ENCODE assay signal across 15 cellular contexts in genomic region chr3:124174910-124175874, GRCh38.
DNase-seq lines count a peak whose midpoint lies in the region; ATAC-seq and TF ChIP-seq lines count a peak whose summit lies in the region.
"Had no signal": no experiment of that assay in that cellular context is flagged by ENCODE, and none has a peak within 500 bp of the region (broad histone marks: within the 10 kb centered on the region; RNA-seq: fewer than 3 reads in every experiment).

No MANE protein-coding gene starts in this region.

- H3K9me3 Mint-ChIP-seq in brain: no peaks in the 10 kb centered on the region
- H3K9me3 Mint-ChIP-seq: activated naive CD4-positive, alpha-beta T cell treated with anti-CD3 and anti-CD28 coated beads, Interleukin-2, amount 50 U/mL, for 72 hours; activated T-cell treated with anti-CD3 and anti-CD28 coated beads, Interleukin-2, amount 50 U/mL, for 72 hours; natural killer cell had no signal

- intact Hi-C loops in left ventricle myocardium inferior (cut with micrococcal nuclease): no loop called here
- intact Hi-C loops in Right ventricle myocardium superior (cut with DNase I): no loop called here

- no peak for DNase-seq in left ventricle myocardium inferior
- no peak for DNase-seq in Right ventricle myocardium superior
- peak; percentile 48 for DNase-seq in NCI-H446 treated with DMSO at 0.1 percent for 48 hours (lab: John Stamatoyannopoulos, UW)
- DNase-seq in GM13976 (ENCODE audit: low spot score): no peak
- no peak for DNase-seq in activated effector memory CD4-positive, alpha-beta T cell treated with Interleukin-2 at 50 U/mL for 16 hours
- no peak for DNase-seq in GM23248
- DNase-seq: activated CD4-positive, alpha-beta T cell treated with anti-CD3 and anti-CD28 coated beads for 36 hours; activated T-cell treated with anti-CD3 and anti-CD28 coated beads, Interleukin-2, amount 50 U/mL, for 72 hours; CD4-positive, CD25-positive, alpha-beta regulatory T cell; effector CD8-positive, alpha-beta T cell; natural killer cell had no signal

- H3K9me2 ChIP-seq in GM23248 (ENCODE audit: insufficient read depth): no peaks in the 10 kb centered on the region

- peak overlapping the region; percentile 12 to 90 (median 54) for H3K27ac Mint-ChIP-seq in brain
- H3K27ac Mint-ChIP-seq: activated CD4-positive, alpha-beta T cell treated with anti-CD3 and anti-CD28 coated beads for 36 hours; activated naive CD4-positive, alpha-beta T cell treated with anti-CD3 and anti-CD28 coated beads, Interleukin-2, amount 50 U/mL, for 72 hours; activated T-cell treated with anti-CD3 and anti-CD28 coated beads, Interleukin-2, amount 50 U/mL, for 72 hours; natural killer cell had no signal

- no peaks in the 10 kb centered on the region for H3K79me2 ChIP-seq in GM23248 (ENCODE audit: insufficient read depth)

- H3K27me3 Mint-ChIP-seq in brain: no peaks in the 10 kb centered on the region
- H3K27me3 Mint-ChIP-seq: CD4-positive, CD25-positive, alpha-beta regulatory T cell had no signal

- H3K4me2 ChIP-seq in GM23248 (ENCODE audit: unreplicated experiment): no peak overlapping the region

- H3K9me3 ChIP-seq in left ventricle myocardium inferior (replicated peaks): no peaks in the 10 kb centered on the region
- no peaks in the 10 kb centered on the region for H3K9me3 ChIP-seq in GM23248 (ENCODE audit: low read depth)
- H3K9me3 ChIP-seq: esophagus muscularis mucosa had no signal

- no peak overlapping the region for H3K4me3 Mint-ChIP-seq in brain
- H3K4me3 Mint-ChIP-seq: activated CD4-positive, alpha-beta T cell treated with anti-CD3 and anti-CD28 coated beads for 36 hours; activated T-cell treated with anti-CD3 and anti-CD28 coated beads, Interleukin-2, amount 50 U/mL, for 72 hours; CD4-positive, CD25-positive, alpha-beta regulatory T cell; natural killer cell had no signal

- H3K4me1 Mint-ChIP-seq in brain: peaks cover 30% of the 10 kb centered on the region
- H3K4me1 Mint-ChIP-seq: activated CD4-positive, alpha-beta T cell treated with anti-CD3 and anti-CD28 coated beads for 36 hours; CD4-positive, CD25-positive, alpha-beta regulatory T cell; natural killer cell had no signal

- WGBS in GM23248 (ENCODE audit: low coverage in 1 of 2, low lambda C conversion rate in 2 of 2, missing lambda C conversion rate in 2 of 2), 2 experiments: 87 to 92% methylated on average over 18 to 27 of the region's 27 CpGs

- no peak for TF ChIP-seq CTCF in left ventricle myocardium inferior (IDR thresholded peaks at IDR 0.05; ENCODE audit: borderline replicate concordance)
- no peak for TF ChIP-seq CTCF in brain (conservative IDR thresholded peaks at IDR 0.05)
- TF ChIP-seq CTCF in GM13976 (IDR thresholded peaks at IDR 0.05; ENCODE audit: borderline replicate concordance, control extremely low read depth, extremely low read depth, insufficient read depth, missing control alignments): no peak

- H3K27ac ChIP-seq in left ventricle myocardium inferior (replicated peaks) (peak overlapping the region; percentile 36), GM23248 (no peak overlapping the region)
- H3K27ac ChIP-seq: esophagus muscularis mucosa had no signal

- H2AFZ ChIP-seq in GM23248: no peak overlapping the region

- no peaks in the 10 kb centered on the region for H3F3A ChIP-seq in GM23248 (ENCODE audit: insufficient read depth)

- peaks cover 23% of the 10 kb centered on the region for H3K4me1 ChIP-seq in left ventricle myocardium inferior
- H3K4me1 ChIP-seq in GM23248 (ENCODE audit: insufficient read depth): no peaks in the 10 kb centered on the region

- in situ Hi-C loops in GM13976 (cut with MboI; ENCODE audit: low sequenced_read_pairs, unreplicated experiment) (no loop called here), GM23248 (cut with MboI) (no loop called here)

- no peaks in the 10 kb centered on the region for H3K36me3 ChIP-seq in left ventricle myocardium inferior
- H3K36me3 ChIP-seq in GM23248 (ENCODE audit: low read depth): no peaks in the 10 kb centered on the region
- H3K36me3 ChIP-seq: esophagus muscularis mucosa had no signal

- H3K36me3 Mint-ChIP-seq in brain: peaks cover 14% of the 10 kb centered on the region
- H3K36me3 Mint-ChIP-seq: activated naive CD4-positive, alpha-beta T cell treated with anti-CD3 and anti-CD28 coated beads, Interleukin-2, amount 50 U/mL, for 72 hours; CD4-positive, CD25-positive, alpha-beta regulatory T cell; natural killer cell had no signal

- H3K9ac ChIP-seq in GM23248: no peak overlapping the region

- H4K20me1 ChIP-seq in GM23248 (ENCODE audit: insufficient read depth): no peaks in the 10 kb centered on the region

- no peak for ATAC-seq in Right ventricle myocardium superior (ENCODE audit: poor library complexity)
- ATAC-seq: activated CD4-positive, alpha-beta T cell treated with anti-CD3 and anti-CD28 coated beads for 36 hours; activated naive CD4-positive, alpha-beta T cell treated with anti-CD3 and anti-CD28 coated beads, Interleukin-2, amount 50 U/mL, for 72 hours; activated T-cell treated with anti-CD3 and anti-CD28 coated beads, Interleukin-2, amount 50 U/mL, for 72 hours; K562; natural killer cell had no signal

- H3K27me3 ChIP-seq in left ventricle myocardium inferior (ENCODE audit: low read depth) (no peaks in the 10 kb centered on the region), GM23248 (replicated peaks; ENCODE audit: insufficient read depth) (0 out of 2 replicates have a peak, but pooled peaks cover 3% of the 10 kb centered on the region)
- H3K27me3 ChIP-seq: esophagus muscularis mucosa had no signal

- H3K4me3 ChIP-seq in left ventricle myocardium inferior (no peak overlapping the region), GM23248 (no peak overlapping the region)
- H3K4me3 ChIP-seq: esophagus muscularis mucosa, K562 had no signal
